22 cellular contexts compared by ENCODE assay signal in the genomic region with DNA sequence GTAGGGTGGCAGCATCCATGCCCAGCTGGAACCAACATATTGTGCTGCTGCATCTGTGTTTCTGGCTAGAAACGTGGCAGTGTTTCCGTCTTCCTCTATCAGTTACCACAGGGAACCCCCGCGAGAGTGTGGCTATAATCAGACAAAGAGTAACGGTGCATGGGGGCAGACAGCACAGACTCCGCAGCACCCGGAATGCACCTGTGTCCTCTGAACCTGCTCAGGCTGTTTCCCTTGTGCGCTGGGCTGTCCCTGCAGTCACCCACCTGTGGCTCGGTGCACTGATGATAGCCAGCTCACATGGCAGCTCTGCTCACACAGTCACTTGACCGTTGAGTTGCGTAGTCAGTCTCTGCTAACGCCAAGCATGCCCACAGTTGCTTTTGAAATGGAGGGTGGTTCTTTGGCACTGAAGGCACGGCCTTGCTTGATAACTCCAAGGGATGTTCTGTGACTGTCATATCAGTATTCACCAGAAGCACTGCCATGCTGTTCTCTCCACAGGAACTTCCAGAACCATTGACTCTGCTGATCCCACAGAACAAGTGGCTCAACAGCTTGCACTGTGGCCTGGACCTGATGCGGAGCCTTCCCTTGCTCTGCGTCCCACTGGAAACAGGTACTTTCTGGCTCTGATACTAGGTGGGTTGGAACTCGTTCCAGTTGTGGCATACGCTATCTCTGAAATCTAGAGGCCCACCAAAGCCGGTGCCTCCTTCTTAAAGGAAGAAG. TPM values are rescaled to one million over a fixed set of nuclear protein-coding genes. Genes with fewer than 3 reads are reported as not detected.
A peak's percentile ranks its signal among the peaks of the same experiment; 100 is the strongest.
DNase-seq lines count a peak whose midpoint lies in the region; FAIRE-seq and TF ChIP-seq lines count a peak whose summit lies in the region.
"Had no signal": no experiment of that assay in that cellular context is flagged by ENCODE, and none has a peak within 500 bp of the region (broad histone marks: within the 10 kb centered on the region; RNA-seq: fewer than 3 reads in every experiment).

No MANE protein-coding gene starts in this region.

- POLR2A ChIA-PET in H1 (lab: Charles Lee; ENCODE audit: partially characterized antibody) = no interaction called here

- CTCF ChIA-PET in activated naive CD4-positive, alpha-beta T cell treated with anti-CD3 and anti-CD28 coated beads for 36 hours (lab: Charles Lee) = no interaction called here
- CTCF ChIA-PET in H1 (lab: Charles Lee; ENCODE audit: partially characterized antibody) = interaction anchor here (0.6 to 0.9 kb wide), 2 partner anchors 14 to 36 kb away, joined by 3 read pairs; no protein-coding TSS in a partner anchor

- no peak for TF ChIP-seq RAD21 in H1 (IDR thresholded peaks at IDR 0.05 in 1 of 2, conservative IDR thresholded peaks at IDR 0.05 in 1 of 2; ENCODE audit: low read depth in 2 of 2, low read length in 2 of 2)

- no peak for DNase-seq in activated naive CD4-positive, alpha-beta T cell treated with anti-CD3 and anti-CD28 coated beads for 36 hours
- DNase-seq in activated naive CD4-positive, alpha-beta T cell treated with Interleukin-2 at 50 U/mL for 16 hours = no peak
- peak; percentile 70 for DNase-seq in Jurkat, Clone E6-1 (ENCODE audit: low read depth, low spot score)
- DNase-seq in H1 (ENCODE audit: low read depth in 1 of 2, low spot score in 2 of 2) (no peak), type B pancreatic cell (ENCODE audit: extremely low spot score, unreplicated experiment) (peak; percentile 58), superior temporal gyrus (ENCODE audit: extremely low spot score) (no peak), tibial nerve (ENCODE audit: low spot score in 2 of 2) (no peak), NK-92 (lab: John Stamatoyannopoulos, UW; ENCODE audit: unreplicated experiment) (no peak)
- DNase-seq: activated CD4-positive, CD25-positive, alpha-beta regulatory T cell treated with anti-CD3 and anti-CD28 coated beads, Interleukin-2, amount 50 U/mL, for 72 hours; activated gamma-delta T cell treated with Interleukin-2 at 50 U/mL for 16 hours; central memory CD4-positive, alpha-beta T cell; erythroblast; mesendoderm; NCI-H146; OCI-M1; SJCRH30; stimulated activated CD4-positive, alpha-beta T cell treated with anti-CD3 and anti-CD28 coated beads, Interleukin-4, amount 100 ng/mL, for 24 hours; T1000; uterus had no signal

- H3K27ac ChIP-seq in H1 (ENCODE audit: low read depth, low read length) (peak overlapping the region; percentile 48; the same call in 1 of the 2 replicates), tibial nerve (no peak overlapping the region)
- H3K27ac ChIP-seq: gastroesophageal sphincter, SJCRH30, uterus had no signal

- H3K9me3 Mint-ChIP-seq in activated naive CD4-positive, alpha-beta T cell treated with anti-CD3 and anti-CD28 coated beads for 36 hours = no peaks in the 10 kb centered on the region
- no peaks in the 10 kb centered on the region for H3K9me3 Mint-ChIP-seq in type B pancreatic cell

- H3K79me2 ChIP-seq in H1 (ENCODE audit: control insufficient read depth in 1 of 2, insufficient read depth in 2 of 2, low read length in 2 of 2) = no peaks in the 10 kb centered on the region

- H3K27ac Mint-ChIP-seq in activated naive CD4-positive, alpha-beta T cell treated with anti-CD3 and anti-CD28 coated beads for 36 hours = peak overlapping the region; percentile 71
- no peak overlapping the region for H3K27ac Mint-ChIP-seq in type B pancreatic cell

- peaks cover 3 to 9% of the 10 kb centered on the region in 2 experiments; a peak in 2 of 4 replicates for H3K9me3 ChIP-seq in H1 (ENCODE audit: insufficient read depth in 2 of 2, low read depth in 1 of 2, low read length in 1 of 2)
- H3K9me3 ChIP-seq in tibial nerve = no peaks in the 10 kb centered on the region
- H3K9me3 ChIP-seq: gastroesophageal sphincter, HAP-1, uterus had no signal

- H3K4me3 ChIP-seq in Jurkat, Clone E6-1 (ENCODE audit: low read length) = peak overlapping the region; percentile 15
- no peak overlapping the region for H3K4me3 ChIP-seq in H1 (ENCODE audit: extremely low read depth in 1 of 4, insufficient read depth in 2 of 4, low read depth in 3 of 4, low read length in 4 of 4)
- H3K4me3 ChIP-seq in tibial nerve = no peak overlapping the region
- H3K4me3 ChIP-seq: gastroesophageal sphincter, HAP-1, SJCRH30, smooth muscle cell, uterus had no signal

- TF ChIP-seq EP300 in H1 (IDR thresholded peaks at IDR 0.05; ENCODE audit: borderline replicate concordance in 1 of 2, low read depth in 2 of 2, low read length in 2 of 2) (no peak), tibial nerve (IDR thresholded peaks at IDR 0.05) (no peak)

- peak overlapping the region; percentile 21 for H4K5ac ChIP-seq in H1 (ENCODE audit: insufficient read length, low read depth, low read length)

- peaks cover 0 to 6% (median 0%) of the 10 kb centered on the region in 4 experiments; a peak in 1 of 7 replicates for H3K27me3 ChIP-seq in H1 (replicated peaks in 1 of 4; ENCODE audit: control insufficient read depth in 3 of 4, extremely low read depth in 1 of 4, insufficient read depth in 3 of 4, low read length in 3 of 4)
- H3K27me3 ChIP-seq in tibial nerve = no peaks in the 10 kb centered on the region
- H3K27me3 ChIP-seq: SJCRH30, uterus had no signal

- no peak overlapping the region for H2AK5ac ChIP-seq in H1 (ENCODE audit: low read depth, low read length)

- no peak overlapping the region for H2AFZ ChIP-seq in H1 (ENCODE audit: low read length)

- H3K23me2 ChIP-seq in H1 (ENCODE audit: low read depth, low read length) = peaks cover 22% of the 10 kb centered on the region

- H3K79me1 ChIP-seq in H1 (ENCODE audit: low read depth, low read length) = no peaks in the 10 kb centered on the region

- H3K27me3 Mint-ChIP-seq in activated naive CD4-positive, alpha-beta T cell treated with anti-CD3 and anti-CD28 coated beads for 36 hours (ENCODE audit: low read depth) = peaks cover 3% of the 10 kb centered on the region
- H3K27me3 Mint-ChIP-seq in type B pancreatic cell = peaks cover 13% of the 10 kb centered on the region

- H4K91ac ChIP-seq in H1 (replicated peaks; ENCODE audit: insufficient read length, low read length) = peak overlapping the region; percentile 91

- no peak for TF ChIP-seq POLR2A in H1 (IDR thresholded peaks at IDR 0.05; ENCODE audit: control extremely low read depth in 1 of 2, low read depth in 2 of 2, low read length in 2 of 2)
- TF ChIP-seq POLR2A in tibial nerve (IDR thresholded peaks at IDR 0.05) = no peak

- TF ChIP-seq CTCF in H1 (IDR thresholded peaks at IDR 0.05; ENCODE audit: control extremely low read depth in 1 of 3, insufficient read depth in 1 of 3, low read depth in 1 of 3, low read length in 3 of 3) (no peak), type B pancreatic cell (conservative IDR thresholded peaks at IDR 0.05) (no peak), tibial nerve (IDR thresholded peaks at IDR 0.05) (no peak)

- H3K56ac ChIP-seq in H1 (replicated peaks; ENCODE audit: insufficient read length, low read depth, low read length) = no peak overlapping the region

- H3K14ac ChIP-seq in H1 (ENCODE audit: insufficient read length) = no peak overlapping the region

- no peak overlapping the region for H2BK20ac ChIP-seq in H1 (ENCODE audit: low read length)

- H3K4me2 ChIP-seq in H1 (ENCODE audit: insufficient read depth in 1 of 2, low read depth in 2 of 2, low read length in 2 of 2) = no peak overlapping the region
- H3K4me2 ChIP-seq: smooth muscle cell had no signal

- peak overlapping the region; percentile 69 for H2BK120ac ChIP-seq in H1 (replicated peaks; ENCODE audit: low read depth, low read length)

- intact Hi-C loops in activated naive CD4-positive, alpha-beta T cell treated with anti-CD3 and anti-CD28 coated beads for 36 hours (cut with micrococcal nuclease) = no loop called here

- no peak overlapping the region; the same call in 1 of the 2 replicates for H2BK12ac ChIP-seq in H1 (ENCODE audit: low read depth, low read length)

- H4K8ac ChIP-seq in H1 (ENCODE audit: extremely low read depth, insufficient read depth, low read length) = no peak overlapping the region; the same call in 1 of the 2 replicates

- H3K4me1 ChIP-seq in H1 (replicated peaks in 1 of 4; ENCODE audit: control insufficient read depth in 3 of 4, insufficient read depth in 4 of 4, low read length in 3 of 4) = no peaks in the 10 kb centered on the region; a peak in 1 of 7 replicates
- peaks cover 0 to 7% (median 0%) of the 10 kb centered on the region in 4 donors for H3K4me1 ChIP-seq in tibial nerve
- H3K4me1 ChIP-seq: gastroesophageal sphincter, HAP-1, SJCRH30, uterus had no signal

- H3K23ac ChIP-seq in H1 (ENCODE audit: insufficient read length) = no peak overlapping the region

- H3K36me3 ChIP-seq in H1 (ENCODE audit: control insufficient read depth in 2 of 4, insufficient read depth in 4 of 4, low read length in 3 of 4) = no peaks in the 10 kb centered on the region; a peak in 1 of 8 replicates
- H3K36me3 ChIP-seq in tibial nerve = no peaks in the 10 kb centered on the region
- H3K36me3 ChIP-seq: gastroesophageal sphincter, HAP-1, SJCRH30, uterus had no signal

- FAIRE-seq in H1 (lab: Jason Lieb, UNC) = no peak

- H3K36me3 Mint-ChIP-seq in activated naive CD4-positive, alpha-beta T cell treated with anti-CD3 and anti-CD28 coated beads for 36 hours (ENCODE audit: low read depth) = no peaks in the 10 kb centered on the region
- no peaks in the 10 kb centered on the region for H3K36me3 Mint-ChIP-seq in type B pancreatic cell

- peaks cover 0 to 16% of the 10 kb centered on the region in 2 experiments for H4K20me1 ChIP-seq in H1 (replicated peaks in 1 of 2; ENCODE audit: control insufficient read depth in 1 of 2, insufficient read depth in 2 of 2, low read length in 2 of 2)

- H3K9ac ChIP-seq in H1 (replicated peaks in 1 of 4; ENCODE audit: extremely low read depth in 1 of 4, low read depth in 3 of 4, low read length in 3 of 4) = no peak overlapping the region

- H3K4me3 Mint-ChIP-seq in activated naive CD4-positive, alpha-beta T cell treated with anti-CD3 and anti-CD28 coated beads for 36 hours = no peak overlapping the region
- H3K4me3 Mint-ChIP-seq in type B pancreatic cell = no peak overlapping the region

- H3K4ac ChIP-seq in H1 (replicated peaks; ENCODE audit: insufficient read length, low read depth, low read length) = peak overlapping the region; percentile 57

- no peak overlapping the region for H3K18ac ChIP-seq in H1 (ENCODE audit: extremely low read depth, low read length)

- H2BK5ac ChIP-seq in H1 (ENCODE audit: low read depth, low read length) = peak overlapping the region; percentile 8; the same call in 1 of the 2 replicates

- H2BK15ac ChIP-seq in H1 (ENCODE audit: low read length) = no peak overlapping the region

- peaks cover 16% of the 10 kb centered on the region for H3K4me1 Mint-ChIP-seq in activated naive CD4-positive, alpha-beta T cell treated with anti-CD3 and anti-CD28 coated beads for 36 hours (ENCODE audit: low read depth)
- H3K4me1 Mint-ChIP-seq in type B pancreatic cell (ENCODE audit: unreplicated experiment) = no peaks in the 10 kb centered on the region

- WGBS in H1 (ENCODE audit: extremely low coverage in 1 of 2, insufficient coverage in 1 of 2, insufficient read length in 1 of 2, insufficient replicate concordance in 2 of 2, low coverage in 1 of 2, low lambda C conversion rate in 2 of 2, missing lambda C conversion rate in 1 of 2), 2 experiments = 90% methylated on average over 18 of the region's 18 CpGs; no CpG with 5 or more reads in 1 of the 2 experiments
- 85 to 86% methylated on average over 17 to 18 of the region's 18 CpGs for WGBS in tibial nerve, 2 donors

RNA-seq across cellular contexts. Expression of a gene that starts 11.2 kb away (rescaled TPM):
- 10 to 100 TPM; 10.0 to 10.2 TPM for total RNA-seq in activated naive CD4-positive, alpha-beta T cell treated with anti-CD3 and anti-CD28 coated beads for 36 hours
- polyA plus RNA-seq in Jurkat, Clone E6-1 (2012; ENCODE audit: insufficient read depth, insufficient read length) = 6.4 TPM
- total RNA-seq in H1 (2021; fragmentation: NEBNext Ultra II Directional; extraction: Animal tissue kit (Norgen Biotek cat#: 25700)) = 6.3 TPM in 2 replicates
- polyA plus RNA-seq in H1 (2011; rRNA removed) = 3.5 and 7.3 TPM in 2 replicates
- polyA plus RNA-seq in H1 (2011; cell fraction: cytosol; rRNA removed) = 3.1 TPM
- 12.8 TPM for polyA plus RNA-seq in H1 (2011; cell fraction: nucleus; rRNA removed)
- 7.9 to 9.2 TPM (median 8.4 TPM) in 4 replicates for polyA plus RNA-seq in H1 (2012, experiment 1 of 2)
- 6.9 TPM for polyA plus RNA-seq in H1 (2012, experiment 2 of 2)
- polyA plus RNA-seq in H1 (2013, experiment 1 of 2) = 4.4 TPM
- 5.4 TPM for polyA plus RNA-seq in H1 (2013, experiment 2 of 2)
- 10.6 and 11.2 TPM in 2 replicates for polyA minus RNA-seq in H1 (2011; rRNA and poly(A)+ RNA removed)
- 4.0 TPM for polyA minus RNA-seq in H1 (2011; cell fraction: cytosol; rRNA and poly(A)+ RNA removed)
- 17.3 TPM for polyA minus RNA-seq in H1 (2011; cell fraction: nucleus; rRNA and poly(A)+ RNA removed)
- total RNA-seq in type B pancreatic cell (ENCODE audit: low replicate concordance) = 2.1 and 5.5 TPM in 2 replicates
- total RNA-seq in tibial nerve = 10 to 100 TPM in 2 of 4 donors, 1 to 10 TPM in 2; 4.2 to 13.4 (median 9.6) TPM
- total RNA-seq: SJCRH30 had no signal

Comparison
In these comparisons a context has a peak if more than half of its experiments do, and no peak if none do; other contexts are left out.
1. DNase-seq: peak in Jurkat, Clone E6-1 (single experiment) and type B pancreatic cell (single experiment); none in activated naive CD4-positive, alpha-beta T cell treated with anti-CD3 and anti-CD28 coated beads for 36 hours (single experiment), activated naive CD4-positive, alpha-beta T cell treated with Interleukin-2 at 50 U/mL for 16 hours (single experiment), H1 (0 of 2), superior temporal gyrus (single experiment), tibial nerve (0 of 2) and NK-92 (single experiment).